ENCODE assay signal across 11 cellular contexts in genomic region chr5:63959177-63959982, GRCh38. TPM values are rescaled to one million over a fixed set of nuclear protein-coding genes. Genes with fewer than 3 reads are reported as not detected.
DNase-seq lines count a peak whose midpoint lies in the region; ATAC-seq and TF ChIP-seq lines count a peak whose summit lies in the region.
"Had no signal": no experiment of that assay in that cellular context is flagged by ENCODE, and none has a peak within 500 bp of the region (broad histone marks: within the 10 kb centered on the region; RNA-seq: fewer than 3 reads in every experiment).

No MANE protein-coding gene starts in this region.

- dilution Hi-C loops in mammary epithelial cell (cut with HindIII; ENCODE audit: low sequenced_read_pairs) = no loop called here

- POLR2A ChIA-PET in A673 (lab: Charles Lee; ENCODE audit: low non-redundant PET) = no interaction called here

- no peaks in the 10 kb centered on the region for H3K79me2 ChIP-seq in mammary epithelial cell (ENCODE audit: insufficient read depth, low read length)

- H3K4me2 ChIP-seq in mammary epithelial cell (ENCODE audit: insufficient read depth, low read depth, low read length) = no peak overlapping the region

- no peaks in the 10 kb centered on the region for H3K4me1 ChIP-seq in A673 (ENCODE audit: insufficient read depth, low read length, poor library complexity, severe bottlenecking)
- H3K4me1 ChIP-seq in mammary epithelial cell (ENCODE audit: insufficient read depth, low read length) = no peaks in the 10 kb centered on the region
- no peaks in the 10 kb centered on the region for H3K4me1 ChIP-seq in left lung

- no peaks in the 10 kb centered on the region for H3K36me3 ChIP-seq in A673 (ENCODE audit: insufficient read depth, low read length, poor library complexity, severe bottlenecking)
- no peaks in the 10 kb centered on the region for H3K36me3 ChIP-seq in mammary epithelial cell (ENCODE audit: insufficient read depth, low read length)
- H3K36me3 ChIP-seq in left lung = no peaks in the 10 kb centered on the region

- CTCF ChIA-PET in A673 (lab: Charles Lee) (no interaction called here), mammary epithelial cell (lab: Charles Lee; ENCODE audit: low non-redundant PET) (no interaction called here)

- no peak for TF ChIP-seq CTCF in A673 (conservative IDR thresholded peaks at IDR 0.05; ENCODE audit: low read depth, low read length)
- TF ChIP-seq CTCF in mammary epithelial cell (conservative IDR thresholded peaks at IDR 0.05 in 1 of 2, IDR thresholded peaks at IDR 0.05 in 1 of 2; ENCODE audit: extremely low read depth in 1 of 2, insufficient read depth in 1 of 2, low read depth in 1 of 2, low read length in 2 of 2) = peak; percentile 32 to 46
- no peak for TF ChIP-seq CTCF in left lung (IDR thresholded peaks at IDR 0.05)

- H2AFZ ChIP-seq in mammary epithelial cell (ENCODE audit: low read depth, low read length) = no peak overlapping the region

- H3K27me3 ChIP-seq in A673 (replicated peaks; ENCODE audit: insufficient read depth, low read depth, low read length, poor library complexity) (peaks cover 55% of the 10 kb centered on the region), mammary epithelial cell (ENCODE audit: insufficient read depth, low read length) (peaks cover 25% of the 10 kb centered on the region), left lung (peaks cover 42 to 46% of the 10 kb centered on the region in 2 donors)

- BruUV-seq in A673 (replicated peaks; lab: Mats Ljungman, UMichigan) = no TSS peak
- no TSS peak for BruUV-seq in mammary epithelial cell (replicated peaks; lab: Mats Ljungman, UMichigan)

- peaks cover 4% of the 10 kb centered on the region for H4K20me1 ChIP-seq in mammary epithelial cell (ENCODE audit: insufficient read depth, low read length)

- 2% methylated on average over 20 of the region's 44 CpGs for WGBS in mammary epithelial cell (ENCODE audit: low coverage, missing lambda C conversion rate)

- no peaks in the 10 kb centered on the region for H3K9me3 ChIP-seq in A673 (ENCODE audit: low read depth, low read length, poor library complexity, severe bottlenecking)
- H3K9me3 ChIP-seq in mammary epithelial cell (replicated peaks; ENCODE audit: insufficient read depth, low read length) = no peaks in the 10 kb centered on the region
- no peaks in the 10 kb centered on the region for H3K9me3 ChIP-seq in left lung

- H3K27ac ChIP-seq in A673 (ENCODE audit: low read depth, low read length, poor library complexity, severe bottlenecking) (no peak overlapping the region), mammary epithelial cell (ENCODE audit: insufficient read depth, low read depth, low read length) (no peak overlapping the region), left lung (no peak overlapping the region)

- DNase-seq in A673 (ENCODE audit: low spot score) (peak; percentile 15), NCI-H1694 treated with DMSO at 0.1 percent for 48 hours (lab: John Stamatoyannopoulos, UW) (peak; percentile 40), mammary epithelial cell (peak; percentile 28), left lung (peak; percentile 33 to 76)
- DNase-seq: activated naive CD4-positive, alpha-beta T cell treated with anti-CD3 and anti-CD28 coated beads for 36 hours; naive B cell had no signal

- H3K9ac ChIP-seq in mammary epithelial cell (ENCODE audit: insufficient read depth, low read length) = no peak overlapping the region

- ATAC-seq in left lung (peak; percentile 76), GM21619 (IDR thresholded peaks at IDR 0.05; ENCODE audit: unreplicated experiment) (no peak), GM21447 (IDR thresholded peaks at IDR 0.05; ENCODE audit: unreplicated experiment) (no peak), GM21576 (IDR thresholded peaks at IDR 0.05; ENCODE audit: unreplicated experiment) (no peak), GM21526 (IDR thresholded peaks at IDR 0.05; ENCODE audit: low FRiP score, unreplicated experiment) (no peak)
- ATAC-seq: esophagus mucosa had no signal

- in situ Hi-C loops in mammary epithelial cell (cut with MboI; ENCODE audit: low sequenced_read_pairs in 2 of 2) = loop anchor here in 1 of 2 donors (10.0 kb wide), 1 partner anchor 555 kb away; no protein-coding TSS in a partner anchor

- intact Hi-C loops in A673 (cut with micrococcal nuclease; ENCODE audit: unreplicated experiment) (no loop called here), mammary epithelial cell (cut with micrococcal nuclease) (loop anchor here (1.0 kb wide), 1 partner anchor 558 kb away; no protein-coding TSS in a partner anchor), left lung (cut with DNase I) (no loop called here)

- H3K4me3 ChIP-seq in A673 (ENCODE audit: low read depth, low read length, poor library complexity, severe bottlenecking) = no peak overlapping the region
- H3K4me3 ChIP-seq in mammary epithelial cell (replicated peaks in 1 of 3; ENCODE audit: insufficient read depth in 1 of 3, low read depth in 2 of 3, low read length in 3 of 3) = no peak overlapping the region
- H3K4me3 ChIP-seq in left lung = no peak overlapping the region

RNA-seq across cellular contexts. Expression of gene HTR1A, which starts 2.9 kb away (rescaled TPM):
- total RNA-seq in A673 (2021) = not detected in 2 replicates
- total RNA-seq in mammary epithelial cell = not detected
- polyA plus RNA-seq in mammary epithelial cell = not detected
- polyA minus RNA-seq in mammary epithelial cell = not detected
- not detected for total RNA-seq in left lung
- total RNA-seq: activated naive CD4-positive, alpha-beta T cell treated with anti-CD3 and anti-CD28 coated beads for 36 hours; esophagus mucosa had no signal

Comparison
In these comparisons a context has a peak if more than half of its experiments do, and no peak if none do; other contexts are left out.
1. CTCF ChIP-seq: peak in mammary epithelial cell (2 of 2); none in A673 (single experiment) and left lung (0 of 2).
2. Peak in every context shown above with its lines, with median percentiles within 50 percentile points of each other: DNase-seq.